Comparison of ENCODE assay signal across 1 cellular context in the genomic region with DNA sequence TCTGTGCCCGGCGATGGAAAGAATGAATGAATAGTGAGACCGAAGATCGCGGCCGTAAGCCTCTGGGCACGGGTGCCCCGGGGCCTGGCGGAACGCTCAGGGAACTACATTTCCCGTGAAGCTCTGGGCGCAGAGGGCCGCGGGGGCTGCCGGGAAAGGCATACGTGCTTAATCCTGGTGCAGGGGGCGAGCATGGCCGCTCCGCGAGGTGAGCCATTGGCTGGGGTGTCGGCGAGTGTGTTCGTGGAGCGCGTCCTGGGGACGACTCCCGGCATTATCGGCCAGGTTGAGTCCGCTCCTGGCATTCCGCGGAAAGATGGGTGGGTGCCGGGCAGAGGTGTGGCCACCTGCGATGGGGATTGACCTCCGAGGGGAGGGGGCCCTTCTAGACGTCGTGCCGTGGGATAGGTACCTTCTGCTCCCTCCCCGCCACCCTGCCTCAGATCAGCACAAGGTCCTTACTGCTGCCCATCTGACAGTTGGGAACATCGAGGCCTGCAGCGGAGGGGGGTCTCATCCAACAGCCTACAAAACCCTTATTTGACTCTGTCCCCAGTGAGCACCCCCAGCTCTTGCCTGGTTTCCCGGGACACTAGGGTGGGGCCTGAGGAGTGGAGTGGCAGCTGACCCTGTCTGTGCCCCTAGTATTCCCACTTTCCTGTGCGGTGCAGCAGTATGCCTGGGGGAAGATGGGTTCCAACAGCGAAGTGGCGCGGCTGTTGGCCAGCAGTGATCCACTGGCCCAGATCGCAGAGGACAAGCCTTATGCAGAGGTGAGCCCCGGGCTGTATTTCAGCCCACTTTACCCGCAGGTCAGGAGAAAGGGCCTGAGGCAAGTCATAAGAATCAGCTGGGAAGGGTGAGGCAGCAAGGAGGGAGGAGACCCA.
A peak's percentile ranks its signal among the peaks of the same experiment; 100 is the strongest.
TF ChIP-seq lines count a peak whose summit lies in the region.

A gene with protein sequence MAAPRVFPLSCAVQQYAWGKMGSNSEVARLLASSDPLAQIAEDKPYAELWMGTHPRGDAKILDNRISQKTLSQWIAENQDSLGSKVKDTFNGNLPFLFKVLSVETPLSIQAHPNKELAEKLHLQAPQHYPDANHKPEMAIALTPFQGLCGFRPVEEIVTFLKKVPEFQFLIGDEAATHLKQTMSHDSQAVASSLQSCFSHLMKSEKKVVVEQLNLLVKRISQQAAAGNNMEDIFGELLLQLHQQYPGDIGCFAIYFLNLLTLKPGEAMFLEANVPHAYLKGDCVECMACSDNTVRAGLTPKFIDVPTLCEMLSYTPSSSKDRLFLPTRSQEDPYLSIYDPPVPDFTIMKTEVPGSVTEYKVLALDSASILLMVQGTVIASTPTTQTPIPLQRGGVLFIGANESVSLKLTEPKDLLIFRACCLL (plus strand): TSS at position 161 of the 887 bp plus-strand sequence. CDS start 32 bp downstream, at position 193.

TF ChIP-seq in H1, 55 proteins besides CTCF, POLR2A, EP300 and RAD21:
- TF ChIP-seq KDM1A (IDR thresholded peaks at IDR 0.05; ENCODE audit: borderline replicate concordance, low read length) (peak; percentile 88; the same call in 1 of the 2 replicates), ASH2L (IDR thresholded peaks at IDR 0.05; ENCODE audit: low read length) (peak; percentile 96), EGR1 (IDR thresholded peaks at IDR 0.05; ENCODE audit: borderline replicate concordance, low read depth, low read length) (no peak), TBP (IDR thresholded peaks at IDR 0.05; ENCODE audit: low read depth, low read length) (peak; percentile 82), SP4 (IDR thresholded peaks at IDR 0.05; ENCODE audit: low read length) (peak; percentile 63; the same call in 1 of the 2 replicates), SUZ12 (IDR thresholded peaks at IDR 0.05; ENCODE audit: low read length) (no peak), BRCA1 (IDR thresholded peaks at IDR 0.05; ENCODE audit: low read depth, low read length) (no peak), FOSL1 (IDR thresholded peaks at IDR 0.05; ENCODE audit: insufficient read depth, low read depth, low read length) (no peak), CHD2 (IDR thresholded peaks at IDR 0.05; ENCODE audit: low read length) (peak; percentile 50; the same call in 1 of the 2 replicates), JUN (IDR thresholded peaks at IDR 0.05; ENCODE audit: low read depth, low read length) (no peak), YY1 (IDR thresholded peaks at IDR 0.05; ENCODE audit: low read depth, low read length) (peak; percentile 95), SAP30 (IDR thresholded peaks at IDR 0.05; ENCODE audit: insufficient read depth, insufficient replicate concordance, low read length) (peak; percentile 71), TAF7 (optimal IDR thresholded peaks at IDR 0.05; ENCODE audit: borderline replicate concordance, low read depth, low read length) (peak; percentile 54), HDAC2 (IDR thresholded peaks at IDR 0.05; ENCODE audit: borderline replicate concordance in 1 of 2, low read depth in 2 of 2, low read length in 2 of 2) (peak in 1 of 2 experiments; percentile 93; a peak in 1 of 4 replicates), CREB1 (IDR thresholded peaks at IDR 0.05) (peak; percentile 84), POLR2AphosphoS5 (IDR thresholded peaks at IDR 0.05; ENCODE audit: low read depth, low read length) (peak; percentile 92), RBBP5 (IDR thresholded peaks at IDR 0.05; ENCODE audit: borderline replicate concordance, low read depth, low read length) (peak; percentile 61; the same call in 1 of the 2 replicates), PHF8 (conservative IDR thresholded peaks at IDR 0.05; ENCODE audit: low read depth, low read length) (peak; percentile 99), GABPA (IDR thresholded peaks at IDR 0.05; ENCODE audit: borderline replicate concordance, insufficient read depth, low read length) (no peak), SIN3A (conservative IDR thresholded peaks at IDR 0.05 in 1 of 2, IDR thresholded peaks at IDR 0.05 in 1 of 2; ENCODE audit: low read depth in 1 of 2, low read length in 2 of 2) (peak in 1 of 2 experiments; percentile 83; a peak in 2 of 4 replicates), TAF1 (IDR thresholded peaks at IDR 0.05; ENCODE audit: low read depth, low read length) (peak; percentile 95), RFX5 (IDR thresholded peaks at IDR 0.05; ENCODE audit: borderline replicate concordance, low read depth, low read length) (no peak), KDM4A (IDR thresholded peaks at IDR 0.05; ENCODE audit: low read depth, low read length, severe bottlenecking) (peak; percentile 93), SIX5 (IDR thresholded peaks at IDR 0.05; ENCODE audit: low read depth, low read length) (peak; percentile 87)
- TF ChIP-seq, protein P1, sequence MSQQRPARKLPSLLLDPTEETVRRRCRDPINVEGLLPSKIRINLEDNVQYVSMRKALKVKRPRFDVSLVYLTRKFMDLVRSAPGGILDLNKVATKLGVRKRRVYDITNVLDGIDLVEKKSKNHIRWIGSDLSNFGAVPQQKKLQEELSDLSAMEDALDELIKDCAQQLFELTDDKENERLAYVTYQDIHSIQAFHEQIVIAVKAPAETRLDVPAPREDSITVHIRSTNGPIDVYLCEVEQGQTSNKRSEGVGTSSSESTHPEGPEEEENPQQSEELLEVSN (IDR thresholded peaks at IDR 0.05): peak; percentile 64; the same call in 1 of the 2 replicates
- TF ChIP-seq, protein P2, sequence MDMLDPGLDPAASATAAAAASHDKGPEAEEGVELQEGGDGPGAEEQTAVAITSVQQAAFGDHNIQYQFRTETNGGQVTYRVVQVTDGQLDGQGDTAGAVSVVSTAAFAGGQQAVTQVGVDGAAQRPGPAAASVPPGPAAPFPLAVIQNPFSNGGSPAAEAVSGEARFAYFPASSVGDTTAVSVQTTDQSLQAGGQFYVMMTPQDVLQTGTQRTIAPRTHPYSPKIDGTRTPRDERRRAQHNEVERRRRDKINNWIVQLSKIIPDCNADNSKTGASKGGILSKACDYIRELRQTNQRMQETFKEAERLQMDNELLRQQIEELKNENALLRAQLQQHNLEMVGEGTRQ (IDR thresholded peaks at IDR 0.05; ENCODE audit: low read length): no peak
- TF ChIP-seq, protein P3, sequence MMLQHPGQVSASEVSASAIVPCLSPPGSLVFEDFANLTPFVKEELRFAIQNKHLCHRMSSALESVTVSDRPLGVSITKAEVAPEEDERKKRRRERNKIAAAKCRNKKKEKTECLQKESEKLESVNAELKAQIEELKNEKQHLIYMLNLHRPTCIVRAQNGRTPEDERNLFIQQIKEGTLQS (IDR thresholded peaks at IDR 0.05; ENCODE audit: insufficient read depth, low read depth, low read length): no peak
- TF ChIP-seq, protein P4, sequence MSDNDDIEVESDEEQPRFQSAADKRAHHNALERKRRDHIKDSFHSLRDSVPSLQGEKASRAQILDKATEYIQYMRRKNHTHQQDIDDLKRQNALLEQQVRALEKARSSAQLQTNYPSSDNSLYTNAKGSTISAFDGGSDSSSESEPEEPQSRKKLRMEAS (IDR thresholded peaks at IDR 0.05): peak; percentile 75
